28 cellular contexts compared by ENCODE assay signal in genomic region chr2:11285499-11285898, GRCh38.
"Had no signal": no experiment of that assay in that cellular context is flagged by ENCODE, and none has a peak within 500 bp of the region (broad histone marks: within the 10 kb centered on the region; RNA-seq: fewer than 3 reads in every experiment).

No MANE protein-coding gene starts in this region.

- H3K27me3 Mint-ChIP-seq: naive B cell; progenitor cell of endocrine pancreas; stimulated activated naive CD8-positive, alpha-beta T cell treated with anti-CD3 and anti-CD28 coated beads, Interleukin-15, Interleukin-2, amounts not matched to agents 100 ng/mL and 50 ng/mL, for 24 hours had no signal

- H3K9me3 Mint-ChIP-seq: natural killer cell; stimulated activated effector memory CD8-positive, alpha-beta T cell treated with anti-CD3 and anti-CD28 coated beads, Interleukin-12 subunit alpha, Interleukin-12 subunit beta, amount 100 ng/mL, for 72 hours had no signal

- H3K9me3 ChIP-seq: ovary, sigmoid colon, suprapubic skin, thoracic aorta, tibial artery, upper lobe of right lung had no signal

- H3K36me3 Mint-ChIP-seq: natural killer cell had no signal

- H3K4me3 Mint-ChIP-seq: immature natural killer cell; mesothelial cell of epicardium; naive B cell; natural killer cell; nephron progenitor cell; stimulated activated effector memory CD8-positive, alpha-beta T cell treated with anti-CD3 and anti-CD28 coated beads, Interleukin-12 subunit alpha, Interleukin-12 subunit beta, amount 100 ng/mL, for 72 hours; stimulated activated naive CD8-positive, alpha-beta T cell treated with anti-CD3 and anti-CD28 coated beads, Interleukin-15, Interleukin-2, amounts not matched to agents 100 ng/mL and 50 ng/mL, for 24 hours had no signal

- ATAC-seq: left colon; left lung; lower lobe of right lung; natural killer cell; right cardiac atrium; stimulated activated effector memory CD8-positive, alpha-beta T cell treated with anti-CD3 and anti-CD28 coated beads, Interleukin-12 subunit alpha, Interleukin-12 subunit beta, amount 100 ng/mL, for 72 hours; upper lobe of right lung had no signal

- H3K27me3 ChIP-seq: left lung, ovary, sigmoid colon, spleen, suprapubic skin, tibial artery, upper lobe of right lung had no signal

- H3K4me3 ChIP-seq: left lung, lower lobe of right lung, ovary, sigmoid colon, spleen, suprapubic skin, thoracic aorta, tibial artery, upper lobe of right lung had no signal

- H3K27ac ChIP-seq: left lung, lower lobe of right lung, ovary, sigmoid colon, spleen, suprapubic skin, thoracic aorta, tibial artery, upper lobe of right lung had no signal

- H3K27ac Mint-ChIP-seq: mesothelial cell of epicardium; natural killer cell; nephron progenitor cell; progenitor cell of endocrine pancreas; stimulated activated effector memory CD8-positive, alpha-beta T cell treated with anti-CD3 and anti-CD28 coated beads, Interleukin-12 subunit alpha, Interleukin-12 subunit beta, amount 100 ng/mL, for 72 hours; stimulated activated naive CD8-positive, alpha-beta T cell treated with anti-CD3 and anti-CD28 coated beads, Interleukin-15, Interleukin-2, amounts not matched to agents 100 ng/mL and 50 ng/mL, for 24 hours had no signal

- H3K36me3 ChIP-seq: ovary had no signal

- DNase-seq: hypothalamus; immature natural killer cell; kidney; left colon; left lung; lower lobe of right lung; mammary epithelial cell; mesendoderm; naive B cell; natural killer cell; nephron progenitor cell; ovary; retina; right cardiac atrium; sigmoid colon; small intestine; spleen; stimulated activated CD4-positive, alpha-beta T cell treated with anti-CD3 and anti-CD28 coated beads, Interleukin-4, amount 100 ng/mL, for 24 hours; stimulated activated naive CD4-positive, alpha-beta T cell; tibial artery; trophoblast cell; upper lobe of right lung had no signal
